Comparison of ENCODE assay signal across 14 cellular contexts in genomic region chr1:154747380-154747779, GRCh38.
DNase-seq lines count a peak whose midpoint lies in the region; ATAC-seq, FAIRE-seq and TF ChIP-seq lines count a peak whose summit lies in the region.
"Had no signal": no experiment of that assay in that cellular context is flagged by ENCODE, and none has a peak within 500 bp of the region (broad histone marks: within the 10 kb centered on the region; RNA-seq: fewer than 3 reads in every experiment).

No MANE protein-coding gene starts in this region.

- H3K9me3 ChIP-seq in CD8-positive, alpha-beta T cell (ENCODE audit: low read length): no peaks in the 10 kb centered on the region
- H3K9me3 ChIP-seq in Loucy (ENCODE audit: insufficient read depth, low read depth, low read length) (no peaks in the 10 kb centered on the region), GM12878 (replicated peaks; ENCODE audit: control insufficient read depth, insufficient read depth, low read length) (no peaks in the 10 kb centered on the region), pancreas (no peaks in the 10 kb centered on the region), aorta (ENCODE audit: control insufficient read depth, low read length) (no peaks in the 10 kb centered on the region)
- H3K9me3 ChIP-seq: ascending aorta, Caco-2, transverse colon had no signal

- CTCF ChIA-PET in CD8-positive, alpha-beta T cell (lab: Charles Lee): interaction anchor here (1.0 to 2.1 kb wide), 7 partner anchors 12 to 77 kb away, joined by 3 to 6 read pairs (median 5); no protein-coding TSS in a partner anchor
- CTCF ChIA-PET in GM12878 (lab: Yijun Ruan, JAX): interaction anchor here (0.8 to 3.0 kb wide), 16 partner anchors 9 to 344 kb away, joined by 3 to 14 read pairs (median 4); partner anchors contain the start of genes CKS1B, KCNN3 and PMVK

- H3K36me3 Mint-ChIP-seq in CD8-positive, alpha-beta T cell: no peaks in the 10 kb centered on the region
- H3K36me3 Mint-ChIP-seq in nephron (ENCODE audit: low read depth): no peaks in the 10 kb centered on the region

- H3K9me2 ChIP-seq in Loucy (replicated peaks; ENCODE audit: low read depth, low read length): no peaks in the 10 kb centered on the region

- no peaks in the 10 kb centered on the region for H3K27me3 ChIP-seq in CD8-positive, alpha-beta T cell (ENCODE audit: insufficient read depth, low read length)
- H3K27me3 ChIP-seq in Loucy (ENCODE audit: insufficient read depth, low read length, poor library complexity, severe bottlenecking) (no peaks in the 10 kb centered on the region), GM12878 (replicated peaks in 1 of 2; ENCODE audit: control insufficient read depth in 2 of 2, insufficient read depth in 2 of 2, low read length in 1 of 2) (no peaks in the 10 kb centered on the region), pancreas (no peaks in the 10 kb centered on the region), aorta (ENCODE audit: control insufficient read depth in 1 of 2, insufficient read depth in 2 of 2, low read length in 1 of 2) (no peaks in the 10 kb centered on the region)
- H3K27me3 ChIP-seq: ascending aorta had no signal

- H3K27me3 Mint-ChIP-seq in CD8-positive, alpha-beta T cell (ENCODE audit: low read depth): peaks cover 2% of the 10 kb centered on the region
- H3K27me3 Mint-ChIP-seq in nephron (ENCODE audit: low read depth): peaks cover 21% of the 10 kb centered on the region

- H3K9ac ChIP-seq in Loucy (ENCODE audit: low read depth, low read length, poor library complexity, severe bottlenecking) (no peak overlapping the region), GM12878 (ENCODE audit: control insufficient read depth, insufficient read depth, low read length) (peak overlapping the region; percentile 49)

- no peak overlapping the region for H2AFZ ChIP-seq in Loucy (ENCODE audit: low read length)
- no peak overlapping the region for H2AFZ ChIP-seq in GM12878 (ENCODE audit: control insufficient read depth, low read depth, low read length)

- H3K4me1 Mint-ChIP-seq in CD8-positive, alpha-beta T cell (ENCODE audit: low read depth): peaks cover 45% of the 10 kb centered on the region
- peaks cover 62% of the 10 kb centered on the region for H3K4me1 Mint-ChIP-seq in nephron

- no peaks in the 10 kb centered on the region for H3F3A ChIP-seq in Loucy (ENCODE audit: low read depth)

- no peak for TF ChIP-seq RAD21 in GM12878 (IDR thresholded peaks at IDR 0.05; ENCODE audit: insufficient read depth, low read depth, low read length)

- no peak for TF ChIP-seq POLR2A in GM12878 (IDR thresholded peaks at IDR 0.05; ENCODE audit: low read depth, low read length)

- WGBS in GM12878 (ENCODE audit: insufficient coverage, insufficient replicate concordance, low lambda C conversion rate, missing lambda C conversion rate): 81% methylated on average over 7 of the region's 7 CpGs
- 31 to 34% methylated on average over 7 of the region's 7 CpGs for WGBS in pancreas, 2 donors
- 65 to 67% methylated on average over 7 of the region's 7 CpGs for WGBS in aorta, 2 donors

- no peak for ATAC-seq in CD8-positive, alpha-beta T cell
- ATAC-seq in GM12878 (no peak), HG02623 (IDR thresholded peaks at IDR 0.05; ENCODE audit: unreplicated experiment) (no peak), pancreas (no peak), aorta (ENCODE audit: low FRiP score) (no peak)

- H3K9me3 Mint-ChIP-seq in CD8-positive, alpha-beta T cell: no peaks in the 10 kb centered on the region
- H3K9me3 Mint-ChIP-seq in nephron: no peaks in the 10 kb centered on the region

- H3K4me2 ChIP-seq in Loucy (ENCODE audit: low read depth, low read length, poor library complexity, severe bottlenecking) (peak overlapping the region; percentile 69), GM12878 (ENCODE audit: control insufficient read depth, insufficient read depth) (peak overlapping the region; percentile 92)

- H4K20me1 ChIP-seq in Loucy (ENCODE audit: insufficient read depth, low read length, poor library complexity, severe bottlenecking) (no peaks in the 10 kb centered on the region), GM12878 (ENCODE audit: control insufficient read depth, insufficient read depth) (no peaks in the 10 kb centered on the region)

- SMC1A ChIA-PET in GM12878 (lab: Charles Lee; ENCODE audit: uncharacterized antibody, unreplicated experiment): interaction anchor here (0.8 to 2.4 kb wide), 19 partner anchors 8 to 148 kb away, joined by 3 to 11 read pairs (median 5); partner anchors contain the start of gene KCNN3

- H3K4me3 ChIP-seq in CD8-positive, alpha-beta T cell (ENCODE audit: low read depth, low read length): no peak overlapping the region
- H3K4me3 ChIP-seq in Loucy (ENCODE audit: low read length, poor library complexity, severe bottlenecking) (peak overlapping the region; percentile 46), GM12878 (no peak overlapping the region), pancreas (no peak overlapping the region), aorta (ENCODE audit: low read length in 2 of 2) (no peak overlapping the region)
- H3K4me3 ChIP-seq: ascending aorta, transverse colon had no signal

- H3K4me3 Mint-ChIP-seq in CD8-positive, alpha-beta T cell: peak overlapping the region; percentile 76
- H3K4me3 Mint-ChIP-seq in nephron: peak overlapping the region in 1 of 3 experiments; percentile 37

- RAD21 ChIA-PET in GM12878 (lab: Charles Lee; ENCODE audit: unreplicated experiment): interaction anchor here (0.9 to 1.4 kb wide), 9 partner anchors 44 to 188 kb away, joined by 3 to 13 read pairs (median 5); no protein-coding TSS in a partner anchor

- no peak for FAIRE-seq in GM12878 (lab: Jason Lieb, UNC)
- no peak for FAIRE-seq in pancreas (lab: Jason Lieb, UNC)
- FAIRE-seq: small intestine had no signal

- POLR2A ChIA-PET in CD8-positive, alpha-beta T cell (lab: Charles Lee): interaction anchor here (1.0 kb wide), 1 partner anchor 12 kb away, joined by 3 read pairs; no protein-coding TSS in a partner anchor
- POLR2A ChIA-PET in GM12878 (lab: Charles Lee): interaction anchor here (1.0 to 1.9 kb wide), 6 partner anchors 16 to 122 kb away, joined by 3 to 8 read pairs (median 3); no protein-coding TSS in a partner anchor

- no peak for TF ChIP-seq CTCF in CD8-positive, alpha-beta T cell (IDR thresholded peaks at IDR 0.05)
- TF ChIP-seq CTCF in Loucy (conservative IDR thresholded peaks at IDR 0.05; ENCODE audit: low read length) (no peak), GM12878 (IDR thresholded peaks at IDR 0.05 in 2 of 3, conservative IDR thresholded peaks at IDR 0.05 in 1 of 3; ENCODE audit: control insufficient read depth in 2 of 3, extremely low read depth in 1 of 3, insufficient read depth in 1 of 3, low read depth in 3 of 3, low read length in 3 of 3) (no peak), nephron (IDR thresholded peaks at IDR 0.05; ENCODE audit: unreplicated experiment in 3 of 3) (no peak), pancreas (IDR thresholded peaks at IDR 0.05) (no peak)

- TF ChIP-seq EP300 in GM12878 (IDR thresholded peaks at IDR 0.05; ENCODE audit: borderline replicate concordance in 1 of 2, control insufficient read depth in 1 of 2, low read depth in 2 of 2, low read length in 2 of 2): no peak

- in situ Hi-C loops in GM12878 (cut with MboI): no loop called here

- H3K36me3 ChIP-seq in CD8-positive, alpha-beta T cell (ENCODE audit: insufficient read depth, low read length): no peaks in the 10 kb centered on the region
- no peaks in the 10 kb centered on the region for H3K36me3 ChIP-seq in Loucy (ENCODE audit: insufficient read depth, low read length)
- peaks cover 4 to 6% of the 10 kb centered on the region in 2 experiments; a peak in 3 of 4 replicates for H3K36me3 ChIP-seq in GM12878 (ENCODE audit: control insufficient read depth in 2 of 2, insufficient read depth in 2 of 2, low read length in 1 of 2)
- no peaks in the 10 kb centered on the region for H3K36me3 ChIP-seq in pancreas
- no peaks in the 10 kb centered on the region for H3K36me3 ChIP-seq in aorta (ENCODE audit: control insufficient read depth in 1 of 2, insufficient read depth in 2 of 2, low read length in 1 of 2)
- H3K36me3 ChIP-seq: ascending aorta, transverse colon had no signal

- peaks cover 49% of the 10 kb centered on the region for H3K4me1 ChIP-seq in CD8-positive, alpha-beta T cell (ENCODE audit: insufficient read depth, low read length)
- H3K4me1 ChIP-seq in Loucy (ENCODE audit: insufficient read depth, low read length, poor library complexity, severe bottlenecking): peaks cover 44% of the 10 kb centered on the region
- H3K4me1 ChIP-seq in GM12878 (ENCODE audit: control insufficient read depth, insufficient read depth, low read length): peaks cover 48% of the 10 kb centered on the region
- no peaks in the 10 kb centered on the region for H3K4me1 ChIP-seq in pancreas
- no peaks in the 10 kb centered on the region for H3K4me1 ChIP-seq in aorta (ENCODE audit: control insufficient read depth in 1 of 2, insufficient read depth in 2 of 2, low read length in 2 of 2)
- H3K4me1 ChIP-seq: ascending aorta, Caco-2 had no signal

- H3K27ac ChIP-seq in CD8-positive, alpha-beta T cell (ENCODE audit: low read depth, low read length): no peak overlapping the region
- H3K27ac ChIP-seq in GM12878 (ENCODE audit: control insufficient read depth, insufficient read depth): peak overlapping the region; percentile 67
- H3K27ac ChIP-seq in pancreas: no peak overlapping the region
- H3K27ac ChIP-seq in aorta (ENCODE audit: low read depth in 1 of 2, low read length in 2 of 2): no peak overlapping the region
- H3K27ac ChIP-seq: ascending aorta had no signal

- H3K27ac Mint-ChIP-seq in CD8-positive, alpha-beta T cell: peak overlapping the region; percentile 91
- peak overlapping the region; percentile 80 to 83 (median 80) for H3K27ac Mint-ChIP-seq in nephron

- intact Hi-C loops in CD8-positive, alpha-beta T cell (cut with DNase I, micrococcal nuclease): no loop called here
- intact Hi-C loops in GM12878 (cut with micrococcal nuclease; ENCODE audit: unreplicated experiment) (loop anchor here (5.0 kb wide), 2 partner anchors 130 to 190 kb away; partner anchors contain the start of gene UBE2Q1), pancreas (cut with DNase I) (no loop called here), aorta (cut with DNase I) (no loop called here)

- no peak for DNase-seq in CD8-positive, alpha-beta T cell
- DNase-seq in GM12878 (ENCODE audit: low read depth, low spot score): no peak
- no peak for DNase-seq in pancreas
- DNase-seq in Ammon's horn (ENCODE audit: low spot score): no peak
- no peak for DNase-seq in aorta
- DNase-seq: Caco-2, kidney glomerular epithelial cell, NCI-H2081 treated with DMSO at 0.1 percent for 48 hours had no signal

- H3K79me2 ChIP-seq in Loucy (ENCODE audit: insufficient read depth, low read length) (no peaks in the 10 kb centered on the region), GM12878 (ENCODE audit: control insufficient read depth, insufficient read depth, low read length) (no peaks in the 10 kb centered on the region)

- TSS peak; percentile 18 for BruUV-seq in GM12878 (replicated peaks; lab: Mats Ljungman, UMichigan)
